ENCODE assay signal across 27 cellular contexts in genomic region chr5:98368141-98368540, GRCh38.
"Had no signal": no experiment of that assay in that cellular context is flagged by ENCODE, and none has a peak within 500 bp of the region (broad histone marks: within the 10 kb centered on the region; RNA-seq: fewer than 3 reads in every experiment).

No MANE protein-coding gene starts in this region.

- H3K36me3 ChIP-seq: cardiac muscle cell, esophagus muscularis mucosa, gastroesophageal sphincter, right atrium auricular region, stomach, thyroid gland, upper lobe of left lung, vagina had no signal

- H3K27ac ChIP-seq: body of pancreas, cardiac muscle cell, coronary artery, esophagus muscularis mucosa, gastroesophageal sphincter, parathyroid adenoma, right atrium auricular region, stomach, thyroid gland, upper lobe of left lung, vagina had no signal

- H3K4me2 ChIP-seq: smooth muscle cell had no signal

- H3K9me3 ChIP-seq: body of pancreas, esophagus muscularis mucosa, gastroesophageal sphincter, right atrium auricular region, stomach, thyroid gland, upper lobe of left lung, vagina had no signal

- H3K9ac ChIP-seq: parathyroid adenoma had no signal

- H3K4me3 ChIP-seq: body of pancreas, cardiac muscle cell, coronary artery, esophagus muscularis mucosa, gastroesophageal sphincter, right atrium auricular region, smooth muscle cell, stomach, thyroid gland, upper lobe of left lung, vagina had no signal

- H2AFZ ChIP-seq: parathyroid adenoma had no signal

- DNase-seq: activated CD4-positive, alpha-beta T cell treated with anti-CD3 and anti-CD28 coated beads, Interleukin-2, amount 50 U/mL, for 1 hour; activated CD8-positive, alpha-beta T cell treated with anti-CD3 and anti-CD28 coated beads for 36 hours; activated naive CD4-positive, alpha-beta T cell treated with Interleukin-2 at 50 U/mL for 16 hours; activated T-cell treated with anti-CD3 and anti-CD28 coated beads, Interleukin-2, amount 50 U/mL, for 48 hours; aorta; body of pancreas; cerebellar nuclear complex; effector memory CD8-positive, alpha-beta T cell; head of caudate nucleus; hippocampal formation; kidney; naive B cell; nephron progenitor cell; stimulated activated CD4-positive, alpha-beta T cell treated with anti-CD3 and anti-CD28 coated beads, Interleukin-1b, Interleukin-23, amount 100 ng/mL, for 48 hours; stimulated activated naive B cell treated with anti-CD40 and anti-IgM and Interleukin-4, amounts not matched to agents 10 μg/mL and 1 μg/mL and 100 μg/mL, for 72 hours; stomach; T-helper 2 cell; thyroid gland; upper lobe of left lung had no signal

- ATAC-seq: activated CD8-positive, alpha-beta T cell treated with anti-CD3 and anti-CD28 coated beads for 36 hours; body of pancreas; effector memory CD8-positive, alpha-beta T cell; gastroesophageal sphincter; stimulated activated naive B cell treated with anti-CD40 and anti-IgM and Interleukin-4, amounts not matched to agents 10 μg/mL and 1 μg/mL and 100 μg/mL, for 72 hours had no signal

- H3K4me1 ChIP-seq: esophagus muscularis mucosa, gastroesophageal sphincter, parathyroid adenoma, right atrium auricular region, thyroid gland, upper lobe of left lung, vagina had no signal

- H3K27me3 ChIP-seq: body of pancreas, cardiac muscle cell, esophagus muscularis mucosa, gastroesophageal sphincter, right atrium auricular region, stomach, thyroid gland, upper lobe of left lung, vagina had no signal
